In genomic region chr10:132446661-132447445, GRCh38 we compare ENCODE assay signal across 8 cellular contexts. TPM values are rescaled to one million over a fixed set of nuclear protein-coding genes. Genes with fewer than 3 reads are reported as not detected.
DNase-seq lines count a peak whose midpoint lies in the region; ATAC-seq, FAIRE-seq and TF ChIP-seq lines count a peak whose summit lies in the region.

No MANE protein-coding gene starts in this region.

- no peak overlapping the region for H3K4me3 ChIP-seq in AG10803 (ENCODE audit: low read length)
- peak overlapping the region; percentile 21; the same call in 1 of the 2 replicates for H3K4me3 ChIP-seq in K562
- no peak overlapping the region for H3K4me3 ChIP-seq in mesendoderm (ENCODE audit: low read length)

- peak; percentile 62 to 74 for TF ChIP-seq RAD21 in K562 (CRISPR knock-in tag; conservative IDR thresholded peaks at IDR 0.05 in 1 of 2, IDR thresholded peaks at IDR 0.05 in 1 of 2)

- FAIRE-seq in K562 (lab: Jason Lieb, UNC) (peak; percentile 79), D721Med (lab: Jason Lieb, UNC) (no peak)

- H2BK15ac ChIP-seq in mesendoderm (replicated peaks; ENCODE audit: low read depth) = peak overlapping the region; percentile 65

- no peaks in the 10 kb centered on the region for H3K36me3 ChIP-seq in K562 (ENCODE audit: control insufficient read depth, insufficient read depth, low read length)
- H3K36me3 ChIP-seq in mesendoderm (ENCODE audit: control insufficient read depth, insufficient read depth, low read length) = peaks cover under 1% of the 10 kb centered on the region

- CTCF ChIA-PET in K562 (lab: Yijun Ruan, JAX; ENCODE audit: low intra/inter-chr PET ratio) = no interaction called here

- peak overlapping the region; percentile 49; the same call in 1 of the 2 replicates for H3K4me2 ChIP-seq in K562 (ENCODE audit: insufficient read depth, low read length)
- no peak overlapping the region for H3K4me2 ChIP-seq in mesendoderm (ENCODE audit: low read length)

- peak overlapping the region; percentile 74 to 76 for H3K9ac ChIP-seq in K562 (ENCODE audit: insufficient read depth in 1 of 2, low read depth in 2 of 2, low read length in 2 of 2)
- H3K9ac ChIP-seq in mesendoderm (ENCODE audit: low read length) = peak overlapping the region; percentile 44

- H3K27ac ChIP-seq in K562 (ENCODE audit: extremely low read depth, low read depth, low read length) (peak overlapping the region; percentile 83), mesendoderm (ENCODE audit: low read depth, low read length) (peak overlapping the region; percentile 59)

- peak; percentile 51 for ATAC-seq in GM19452 (IDR thresholded peaks at IDR 0.05; ENCODE audit: unreplicated experiment)
- ATAC-seq in K562 = peak; percentile 91
- ATAC-seq in stimulated activated memory B cell treated with anti-CD40 and anti-IgM and Interleukin-4, amounts not matched to agents 10 μg/mL and 1 μg/mL and 100 μg/mL, for 72 hours = peak; percentile 67

- no peaks in the 10 kb centered on the region for H4K20me1 ChIP-seq in K562 (replicated peaks; ENCODE audit: control insufficient read depth, insufficient read depth, low read length)

- no peaks in the 10 kb centered on the region for H3K9me3 Mint-ChIP-seq in stimulated activated memory B cell treated with anti-CD40 and anti-IgM and Interleukin-4, amounts not matched to agents 10 μg/mL and 1 μg/mL and 100 μg/mL, for 72 hours

- H2BK5ac ChIP-seq in mesendoderm (ENCODE audit: low read length) = peak overlapping the region; percentile 41

- no peaks in the 10 kb centered on the region for H3K79me2 ChIP-seq in K562 (ENCODE audit: control insufficient read depth, insufficient read depth, low read length)
- no peaks in the 10 kb centered on the region for H3K79me2 ChIP-seq in mesendoderm (ENCODE audit: control insufficient read depth, insufficient read depth, low read length)

- H4K5ac ChIP-seq in mesendoderm (ENCODE audit: low read length) = no peak overlapping the region

- POLR2A ChIA-PET in K562 (lab: Yijun Ruan, JAX) = interaction anchor here (0.7 kb wide), 1 partner anchor 25 kb away, joined by 3 read pairs; no protein-coding TSS in a partner anchor

- no peaks in the 10 kb centered on the region for H3K27me3 Mint-ChIP-seq in stimulated activated memory B cell treated with anti-CD40 and anti-IgM and Interleukin-4, amounts not matched to agents 10 μg/mL and 1 μg/mL and 100 μg/mL, for 72 hours

- TSS peak; percentile 86 for BruUV-seq in K562 (replicated peaks; lab: Mats Ljungman, UMichigan)

- H2AFZ ChIP-seq in K562 (ENCODE audit: low read depth, low read length) = peak overlapping the region; percentile 74

- TF ChIP-seq CTCF in AG10803 (conservative IDR thresholded peaks at IDR 0.05; ENCODE audit: low read length) (peak; percentile 48), K562 (IDR thresholded peaks at IDR 0.05 in 2 of 3, conservative IDR thresholded peaks at IDR 0.05 in 1 of 3; ENCODE audit: insufficient read depth in 2 of 3, low read depth in 1 of 3, low read length in 3 of 3) (peak; percentile 52 to 74 (median 64)), D721Med (IDR thresholded peaks at IDR 0.05; ENCODE audit: insufficient read depth, missing control alignments) (no peak)

- H3K4me3 Mint-ChIP-seq in stimulated activated memory B cell treated with anti-CD40 and anti-IgM and Interleukin-4, amounts not matched to agents 10 μg/mL and 1 μg/mL and 100 μg/mL, for 72 hours = peak overlapping the region; percentile 58

- in situ Hi-C loops in K562 (cut with MboI) = no loop called here

- H2AK5ac ChIP-seq in mesendoderm (ENCODE audit: low read length) = no peak overlapping the region

- H3K4me1 Mint-ChIP-seq in stimulated activated memory B cell treated with anti-CD40 and anti-IgM and Interleukin-4, amounts not matched to agents 10 μg/mL and 1 μg/mL and 100 μg/mL, for 72 hours = peaks cover 51% of the 10 kb centered on the region

- no peaks in the 10 kb centered on the region for H3K9me1 ChIP-seq in K562 (ENCODE audit: control insufficient read depth, insufficient read depth, low read length)

- no peaks in the 10 kb centered on the region for H3K36me3 Mint-ChIP-seq in stimulated activated memory B cell treated with anti-CD40 and anti-IgM and Interleukin-4, amounts not matched to agents 10 μg/mL and 1 μg/mL and 100 μg/mL, for 72 hours

- DNase-seq in AG10803 (ENCODE audit: low read depth) (peak; percentile 41), LHCN-M2 (ENCODE audit: low read depth) (peak; percentile 18), T-helper 22 cell (ENCODE audit: low read depth) (peak; percentile 42), K562 (ENCODE audit: extremely low read depth in 1 of 4, low spot score in 3 of 4) (peak; percentile 43 to 85 (median 48)), mesendoderm (peak; percentile 60), D721Med (ENCODE audit: insufficient read length, low spot score) (no peak)

- no peak for TF ChIP-seq EP300 in K562 (IDR thresholded peaks at IDR 0.05; ENCODE audit: low read length)

- intact Hi-C loops in K562 (cut with micrococcal nuclease) = no loop called here

- peak overlapping the region; percentile 79 for H3K56ac ChIP-seq in mesendoderm (ENCODE audit: low read length)

- H3K18ac ChIP-seq in mesendoderm (ENCODE audit: low read length) = peak overlapping the region; percentile 78

- H4K8ac ChIP-seq in mesendoderm (ENCODE audit: low read depth, low read length) = peak overlapping the region; percentile 87

- no peaks in the 10 kb centered on the region for H3K79me1 ChIP-seq in mesendoderm (ENCODE audit: low read length)

- H3K4me1 ChIP-seq in K562 (replicated peaks in 1 of 2; ENCODE audit: control insufficient read depth in 2 of 2, insufficient read depth in 2 of 2, low read length in 2 of 2) (peaks cover 16 to 75% of the 10 kb centered on the region in 2 experiments), mesendoderm (ENCODE audit: control insufficient read depth, low read depth, low read length) (peaks cover 12% of the 10 kb centered on the region)

- peak; percentile 42; the same call in 1 of the 2 replicates for TF ChIP-seq POLR2A in K562 (conservative IDR thresholded peaks at IDR 0.05)

- peak overlapping the region; percentile 48 for H2BK120ac ChIP-seq in mesendoderm (ENCODE audit: low read depth, low read length)

- no CpG with 5 or more reads among the region's 17 CpGs for WGBS in K562 (ENCODE audit: insufficient coverage, low coverage, missing lambda C conversion rate)
- WGBS in mesendoderm (ENCODE audit: extremely low coverage, insufficient coverage, low lambda C conversion rate) = no CpG with 5 or more reads among the region's 17 CpGs

- H3K27me3 ChIP-seq in K562 (ENCODE audit: control insufficient read depth in 2 of 2, insufficient read depth in 2 of 2, low read length in 2 of 2) (no peaks in the 10 kb centered on the region), mesendoderm (ENCODE audit: insufficient read depth, low read length, poor library complexity) (no peaks in the 10 kb centered on the region)

- H3K9me3 ChIP-seq in K562 (replicated peaks; ENCODE audit: control insufficient read depth, insufficient read depth, low read depth, low read length) = no peaks in the 10 kb centered on the region

- H3K23ac ChIP-seq in mesendoderm (ENCODE audit: low read length) = no peak overlapping the region

- H3K4ac ChIP-seq in mesendoderm (ENCODE audit: low read depth, low read length) = peak overlapping the region; percentile 76

- H3K27ac Mint-ChIP-seq in stimulated activated memory B cell treated with anti-CD40 and anti-IgM and Interleukin-4, amounts not matched to agents 10 μg/mL and 1 μg/mL and 100 μg/mL, for 72 hours = peak overlapping the region; percentile 90

TF ChIP-seq in K562, 482 proteins besides CTCF, POLR2A, EP300 and RAD21 (continues in another document):
- TF ChIP-seq TCF15 (CRISPR knock-in tag; IDR thresholded peaks at IDR 0.05) = no peak
- no peak for TF ChIP-seq HMGN3 (IDR thresholded peaks at IDR 0.05; ENCODE audit: borderline replicate concordance, extremely low read depth, insufficient read length, low read depth, low read length)
- no peak for TF ChIP-seq PCBP2 (IDR thresholded peaks at IDR 0.05; ENCODE audit: low read depth, low read length, poor library complexity, severe bottlenecking)
- TF ChIP-seq SRSF1 (IDR thresholded peaks at IDR 0.05; ENCODE audit: low read depth, low read length) = no peak
- no peak for TF ChIP-seq ZNF695 (CRISPR knock-in tag; IDR thresholded peaks at IDR 0.05)
- no peak for TF ChIP-seq TARDBP (IDR thresholded peaks at IDR 0.05)
- peak; percentile 8; the same call in 1 of the 2 replicates for TF ChIP-seq HCFC1 (IDR thresholded peaks at IDR 0.05; ENCODE audit: low read depth, low read length)

RNA-seq across cellular contexts. Expression of gene PWWP2B, which starts 49.9 kb away (rescaled TPM):
- total RNA-seq in LHCN-M2 (2014; rRNA removed) = 8.2 and 8.5 TPM in 2 replicates
- 4.2 TPM for polyA plus RNA-seq in LHCN-M2 (2012)
- 1.1 and 5.8 TPM in 2 replicates for total RNA-seq in K562 (2011; cell fraction: chromatin; rRNA removed; ENCODE audit: low replicate concordance)
- total RNA-seq in K562 (2011; cell fraction: nucleolus; rRNA removed) = 5.5 and 6.5 TPM in 2 replicates
- total RNA-seq in K562 (2011; cell fraction: nucleoplasm; rRNA removed) = 3.1 and 3.2 TPM in 2 replicates
- 7.5 and 10.4 TPM in 2 replicates for total RNA-seq in K562 (2014; rRNA removed)
- total RNA-seq in K562 (2014; rRNA removed; fragmentation: Illumina TruSeq; extraction: Trizol) = 0.64 and 0.80 TPM in 2 replicates
- 2.0 and 2.7 TPM in 2 replicates for total RNA-seq in K562 (2015; rRNA removed; fragmentation: Illumina TruSeq; extraction: Trizol)
- 9.2 and 9.8 TPM in 2 replicates for total RNA-seq in K562 (2021)
- 1.2 and 1.7 TPM in 2 replicates for polyA plus RNA-seq in K562 (2011; rRNA removed)
- polyA plus RNA-seq in K562 (2011; cell fraction: cytosol; rRNA removed) = 2.3 and 7.4 TPM in 2 replicates
- polyA plus RNA-seq in K562 (2011; cell fraction: nucleus; rRNA removed) = 3.1 and 5.8 TPM in 2 replicates
- polyA plus RNA-seq in K562 (2012) = 3.8 and 4.8 TPM in 2 replicates
- polyA plus RNA-seq in K562 (2014; fragmentation: Illumina TruSeq; extraction: Trizol) = 0.24 and 1.2 TPM in 2 replicates
- polyA plus RNA-seq in K562 (2014; fragmentation: Nextera tagmentation; extraction: Ambion mirVana) = under 1 TPM in 1 of 2 experiments, not detected in 1; 0.07 TPM
- polyA plus RNA-seq in K562 (2014; rRNA removed) = 3.3 and 4.3 TPM in 2 replicates
- polyA minus RNA-seq in K562 (2011; rRNA and poly(A)+ RNA removed) = 0.57 and 1.3 TPM in 2 replicates
- polyA minus RNA-seq in K562 (2011; cell fraction: cytosol; rRNA and poly(A)+ RNA removed) = 2.9 and 4.0 TPM in 2 replicates
- 2.0 and 2.8 TPM in 2 replicates for polyA minus RNA-seq in K562 (2011; cell fraction: nucleus; rRNA and poly(A)+ RNA removed)
- polyA plus RNA-seq in mesendoderm (2013, experiment 1 of 2) = 4.0 TPM
- 3.9 TPM for polyA plus RNA-seq in mesendoderm (2013, experiment 2 of 2)
